ENCODE assay signal across 1 cellular context in genomic region chr15:80579611-80580010, GRCh38.
TF ChIP-seq lines count a peak whose summit lies in the region.

No MANE protein-coding gene starts in this region.

TF ChIP-seq in IMR-90, 13 proteins besides CTCF, POLR2A, EP300 and RAD21:
- TF ChIP-seq ELK1 (IDR thresholded peaks at IDR 0.05; ENCODE audit: borderline replicate concordance, low read depth, low read length) (no peak), MXI1 (IDR thresholded peaks at IDR 0.05; ENCODE audit: borderline replicate concordance, low read depth, low read length) (no peak), FOS (IDR thresholded peaks at IDR 0.05; ENCODE audit: low read depth, low read length) (no peak), BHLHE40 (IDR thresholded peaks at IDR 0.05; ENCODE audit: low read depth, low read length) (no peak), MAFK (IDR thresholded peaks at IDR 0.05; ENCODE audit: low read depth, low read length) (no peak), CHD1 (IDR thresholded peaks at IDR 0.05; ENCODE audit: low read depth, low read length) (no peak), MAZ (IDR thresholded peaks at IDR 0.05; ENCODE audit: borderline replicate concordance, low read depth, low read length) (no peak), RCOR1 (IDR thresholded peaks at IDR 0.05; ENCODE audit: insufficient replicate concordance, low read length) (no peak), NFE2L2 (IDR thresholded peaks at IDR 0.05; ENCODE audit: low read depth, low read length) (no peak), SMC3 (IDR thresholded peaks at IDR 0.05; ENCODE audit: low read depth, low read length) (no peak), RFX5 (IDR thresholded peaks at IDR 0.05; ENCODE audit: low read depth, low read length) (no peak), CEBPB (IDR thresholded peaks at IDR 0.05; ENCODE audit: low read depth, low read length) (no peak)
- TF ChIP-seq, protein P1, sequence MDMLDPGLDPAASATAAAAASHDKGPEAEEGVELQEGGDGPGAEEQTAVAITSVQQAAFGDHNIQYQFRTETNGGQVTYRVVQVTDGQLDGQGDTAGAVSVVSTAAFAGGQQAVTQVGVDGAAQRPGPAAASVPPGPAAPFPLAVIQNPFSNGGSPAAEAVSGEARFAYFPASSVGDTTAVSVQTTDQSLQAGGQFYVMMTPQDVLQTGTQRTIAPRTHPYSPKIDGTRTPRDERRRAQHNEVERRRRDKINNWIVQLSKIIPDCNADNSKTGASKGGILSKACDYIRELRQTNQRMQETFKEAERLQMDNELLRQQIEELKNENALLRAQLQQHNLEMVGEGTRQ (IDR thresholded peaks at IDR 0.05; ENCODE audit: low read depth, low read length), result no peak
